8 cellular contexts compared by ENCODE assay signal in genomic region chr12:100267603-100268281, GRCh38. TPM values are rescaled to one million over a fixed set of nuclear protein-coding genes. Genes with fewer than 3 reads are reported as not detected.
A peak's percentile ranks its signal among the peaks of the same experiment; 100 is the strongest.
DNase-seq lines count a peak whose midpoint lies in the region; ATAC-seq, FAIRE-seq and TF ChIP-seq lines count a peak whose summit lies in the region.

No MANE protein-coding gene starts in this region.

- peak overlapping the region; percentile 95 to 99 for H3K9ac ChIP-seq in mucosa of rectum (ENCODE audit: low read depth in 1 of 2, low read length in 2 of 2)

- no peak for TF ChIP-seq EP300 in A549 (IDR thresholded peaks at IDR 0.05)

- CTCF ChIA-PET in A549 (lab: Yijun Ruan, JAX) = interaction anchor here (1.0 to 1.7 kb wide), 3 partner anchors 18 to 32 kb away, joined by 3 to 5 read pairs (median 3); no protein-coding TSS in a partner anchor

- H3K4me2 ChIP-seq in A549 = peak overlapping the region; percentile 91

- H3K4me1 ChIP-seq in A549 (peaks cover 17% of the 10 kb centered on the region; the same call in 2 of the 3 replicates), mucosa of rectum (ENCODE audit: control insufficient read depth in 2 of 2, insufficient read depth in 2 of 2, low read length in 2 of 2) (peaks cover 16 to 19% of the 10 kb centered on the region in 2 donors), thyroid gland (peaks cover 13 to 15% of the 10 kb centered on the region in 2 donors)

- WGBS in A549 (ENCODE audit: missing lambda C conversion rate) = 4% methylated on average over 30 of the region's 33 CpGs
- WGBS in thyroid gland, 2 donors = 1% methylated on average over 21 to 26 of the region's 33 CpGs

- FAIRE-seq in A549 (lab: Jason Lieb, UNC) = no peak

- intact Hi-C loops in dorsolateral prefrontal cortex (cut with DNase I) = loop anchor here (5.0 to 10.0 kb wide), 3 partner anchors 63 to 453 kb away; partner anchors contain the start of genes BLTP3B (in 2 of the 2) and ACTR6 (in 1 of the 2)
- intact Hi-C loops in thyroid gland (cut with DNase I) = no loop called here

- H3K9me3 ChIP-seq in A549 = no peaks in the 10 kb centered on the region
- H3K9me3 ChIP-seq in mucosa of rectum (ENCODE audit: control insufficient read depth in 2 of 2, low read length in 2 of 2) = no peaks in the 10 kb centered on the region
- H3K9me3 ChIP-seq in thyroid gland = no peaks in the 10 kb centered on the region

- TF ChIP-seq POLR2A in A549 (IDR thresholded peaks at IDR 0.05; ENCODE audit: low read length) (no peak), thyroid gland (IDR thresholded peaks at IDR 0.05) (no peak)

- TF ChIP-seq CTCF in A549 (IDR thresholded peaks at IDR 0.05) (no peak), dorsolateral prefrontal cortex (IDR thresholded peaks at IDR 0.05 in 54 of 56, conservative IDR thresholded peaks at IDR 0.05 in 2 of 56; ENCODE audit: low read depth in 1 of 56, partially characterized antibody in 56 of 56) (no peak), thyroid gland (IDR thresholded peaks at IDR 0.05) (no peak)

- H3K27ac ChIP-seq in A549 = peak overlapping the region; percentile 85 to 97
- peak overlapping the region; percentile 15 to 98 (median 89) for H3K27ac ChIP-seq in dorsolateral prefrontal cortex
- H3K27ac ChIP-seq in mucosa of rectum (ENCODE audit: low read depth in 2 of 2, low read length in 2 of 2) = peak overlapping the region; percentile 97 to 99
- H3K27ac ChIP-seq in thyroid gland = peak overlapping the region; percentile 91 to 96 (median 94)

- H3K4me3 ChIP-seq in A549 (peak overlapping the region; percentile 86), dorsolateral prefrontal cortex (peak overlapping the region; percentile 65 to 99 (median 93)), mucosa of rectum (ENCODE audit: low read length in 2 of 2) (peak overlapping the region; percentile 83 to 92), thyroid gland (replicated peaks in 1 of 3) (peak overlapping the region; percentile 74 to 90 (median 89))

- H3K27me3 ChIP-seq in dorsolateral prefrontal cortex (no peaks in the 10 kb centered on the region), mucosa of rectum (ENCODE audit: control insufficient read depth in 2 of 2, insufficient read depth in 2 of 2, low read length in 2 of 2) (no peaks in the 10 kb centered on the region), thyroid gland (no peaks in the 10 kb centered on the region)

- POLR2A ChIA-PET in A549 (lab: Yijun Ruan, JAX) = interaction anchor here (1.1 kb wide), 1 partner anchor 9 kb away, joined by 5 read pairs; no protein-coding TSS in a partner anchor

- in situ Hi-C loops in SK-MEL-5 (cut with HindIII; ENCODE audit: low pct_unique_long_range_greater_than_20kb, low sequenced_read_pairs) = no loop called here

- no peak for TF ChIP-seq RAD21 in A549 (conservative IDR thresholded peaks at IDR 0.05 in 1 of 2, IDR thresholded peaks at IDR 0.05 in 1 of 2)

- no peaks in the 10 kb centered on the region for H3K36me3 ChIP-seq in mucosa of rectum (ENCODE audit: control insufficient read depth in 2 of 2, insufficient read depth in 2 of 2, low read length in 2 of 2)
- no peaks in the 10 kb centered on the region for H3K36me3 ChIP-seq in thyroid gland

- no peak for DNase-seq in A549 (ENCODE audit: low read depth in 1 of 2, low spot score in 1 of 2)
- peak; percentile 13 for DNase-seq in SK-MEL-5 (ENCODE audit: low read depth, low spot score)
- no peak for DNase-seq in dorsolateral prefrontal cortex
- DNase-seq in thyroid gland = no peak
- no peak for DNase-seq in KG1 (lab: John Stamatoyannopoulos, UW)

- ATAC-seq in A549 (peak; percentile 48 to 49), GM18508 (IDR thresholded peaks at IDR 0.05; ENCODE audit: insufficient read depth, unreplicated experiment) (peak; percentile 8), HG03045 (IDR thresholded peaks at IDR 0.05; ENCODE audit: unreplicated experiment) (peak; percentile 26)

TF ChIP-seq in A549, 52 proteins besides CTCF, POLR2A, EP300 and RAD21:
- 0 out of 2 replicates have a peak, but pooled peaks have one; percentile 20 for TF ChIP-seq KDM5A (IDR thresholded peaks at IDR 0.05)
- TF ChIP-seq HOXA7 (CRISPR knock-in tag; IDR thresholded peaks at IDR 0.05) = no peak
- no peak for TF ChIP-seq TFCP2L1 (CRISPR knock-in tag; IDR thresholded peaks at IDR 0.05)
- TF ChIP-seq RNF2 (IDR thresholded peaks at IDR 0.05; ENCODE audit: borderline replicate concordance, low read depth) = no peak

RNA-seq across cellular contexts. Expression of gene SCYL2, which starts 0.8 kb away (rescaled TPM):
- 45.5 and 51.7 TPM in 2 replicates for polyA plus RNA-seq in A549 (2011; rRNA removed)
- 6.2 and 7.1 TPM in 2 replicates for polyA plus RNA-seq in A549 (2012; cell fraction: cytosol; rRNA removed)
- 4.0 and 7.1 TPM in 2 replicates for polyA plus RNA-seq in A549 (2012; cell fraction: nucleus; rRNA removed)
- polyA plus RNA-seq in A549 (2017; fragmentation: RNase III; extraction: RNeasy Plus Mini Kit Qiagen cat#74134 plus additional on column Dnase treatment) = 20.8 to 21.7 TPM (median 21.4 TPM) in 3 replicates
- 40.5 and 51.0 TPM in 2 replicates for polyA minus RNA-seq in A549 (2011; rRNA and poly(A)+ RNA removed)
- 42.1 and 45.1 TPM in 2 replicates for total RNA-seq in SK-MEL-5 (2014; rRNA removed; shearing (Covaris generic))
- 30.4 and 36.1 TPM in 2 replicates for polyA plus RNA-seq in SK-MEL-5 (2015; cell fraction: cytosol; rRNA removed)
- polyA plus RNA-seq in SK-MEL-5 (2015; cell fraction: nucleus; rRNA removed) = 52.8 and 90.8 TPM in 2 replicates
- total RNA-seq in dorsolateral prefrontal cortex = 10 to 100 TPM; 29.4 to 62.9 (median 43.5) TPM
- total RNA-seq in thyroid gland = 10 to 100 TPM; 47.8 to 68.8 (median 54.9) TPM

RNA-seq across cellular contexts. Expression of gene DEPDC4, which starts 0.9 kb away (rescaled TPM):
- polyA plus RNA-seq in A549 (2011; rRNA removed) = 3.4 and 6.3 TPM in 2 replicates
- 0.74 and 1.0 TPM in 2 replicates for polyA plus RNA-seq in A549 (2012; cell fraction: cytosol; rRNA removed)
- 0.23 and 0.36 TPM in 2 replicates for polyA plus RNA-seq in A549 (2012; cell fraction: nucleus; rRNA removed)
- 2.1 to 2.8 TPM (median 2.3 TPM) in 3 replicates for polyA plus RNA-seq in A549 (2017; fragmentation: RNase III; extraction: RNeasy Plus Mini Kit Qiagen cat#74134 plus additional on column Dnase treatment)
- polyA minus RNA-seq in A549 (2011; rRNA and poly(A)+ RNA removed) = 1.2 and 1.6 TPM in 2 replicates
- total RNA-seq in SK-MEL-5 (2014; rRNA removed; shearing (Covaris generic)) = 1.1 and 2.5 TPM in 2 replicates
- 0.95 and 1.2 TPM in 2 replicates for polyA plus RNA-seq in SK-MEL-5 (2015; cell fraction: cytosol; rRNA removed)
- polyA plus RNA-seq in SK-MEL-5 (2015; cell fraction: nucleus; rRNA removed) = 0.78 and 4.6 TPM in 2 replicates
- 1 to 10 TPM in 97 of 120 experiments, under 1 TPM in 19, not detected in 4; 0.29 to 5.0 (median 1.7) TPM for total RNA-seq in dorsolateral prefrontal cortex
- 10 to 100 TPM in 1 of 4 donors, 1 to 10 TPM in 1, under 1 TPM in 2; 0.79 to 16.3 (median 1.7) TPM for total RNA-seq in thyroid gland
